8 cellular contexts compared by ENCODE assay signal in genomic region chr7:152823397-152823980, GRCh38.
DNase-seq lines count a peak whose midpoint lies in the region; ATAC-seq and TF ChIP-seq lines count a peak whose summit lies in the region.
"Not testable (repeated sequence)": the region's sequence is repeated elsewhere in the genome, so short reads cannot be mapped to it uniquely, and the experiment has no call there.

No MANE protein-coding gene starts in this region.

- CTCF ChIA-PET in HCT116 (lab: Charles Lee), result not testable (repeated sequence)

- H3K27ac Mint-ChIP-seq in naive thymus-derived CD8-positive, alpha-beta T cell; type B pancreatic cell: not testable (repeated sequence)

- H4K20me1 ChIP-seq in HCT116 (ENCODE audit: insufficient read depth), result not testable (repeated sequence)

- not testable (repeated sequence) for H3K4me3 ChIP-seq in HCT116 (replicated peaks in 1 of 2; ENCODE audit: low read depth in 1 of 2, low read length in 2 of 2); NB4 (ENCODE audit: low read depth, low read length)

- POLR2A ChIA-PET in HCT116 (lab: Charles Lee); naive thymus-derived CD8-positive, alpha-beta T cell (lab: Charles Lee): not testable (repeated sequence)

- H3K27ac ChIP-seq in HCT116 (ENCODE audit: low read depth, low read length), result not testable (repeated sequence)

- DNase-seq in EH (ENCODE audit: low read depth), result peak; percentile 21
- not testable (repeated sequence) for DNase-seq in HCT116 (ENCODE audit: low read depth, low spot score); type B pancreatic cell (ENCODE audit: extremely low spot score, unreplicated experiment)
- DNase-seq in NB4 (ENCODE audit: low read depth), result peak; percentile 43
- DNase-seq in RPMI8226, result peak; percentile 7
- peak; percentile 45 for DNase-seq in astrocyte of the hippocampus (ENCODE audit: low read depth, low spot score)
- peak; percentile 34 for DNase-seq in glomerular visceral epithelial cell (ENCODE audit: extremely low spot score)
- peak in 4 of 10 donors; percentile 4 to 24 (median 14) for DNase-seq in naive thymus-derived CD8-positive, alpha-beta T cell

- BruUV-seq in HCT116 (replicated peaks; lab: Mats Ljungman, UMichigan), result not testable (repeated sequence)

- H3K27me3 Mint-ChIP-seq in naive thymus-derived CD8-positive, alpha-beta T cell; type B pancreatic cell: not testable (repeated sequence)

- not testable (repeated sequence) for H3K27me3 ChIP-seq in HCT116 (ENCODE audit: insufficient read depth, low read length)

- not testable (repeated sequence) for H3K4me1 ChIP-seq in HCT116 (ENCODE audit: control insufficient read depth in 1 of 2, insufficient read depth in 2 of 2, low read length in 2 of 2)

- RAD21 ChIA-PET in HCT116 (lab: Charles Lee; ENCODE audit: low non-redundant PET in 1 of 2, low total read pairs in 2 of 2, uncharacterized antibody in 2 of 2, unreplicated experiment in 2 of 2), result not testable (repeated sequence)

- peak; percentile 82 for ATAC-seq in HCT116
- ATAC-seq in naive thymus-derived CD8-positive, alpha-beta T cell, result peak; percentile 70 to 74

- not testable (repeated sequence) for H3K36me3 ChIP-seq in HCT116 (ENCODE audit: control insufficient read depth in 1 of 2, insufficient read depth in 2 of 2, low read length in 2 of 2)

- H3K79me2 ChIP-seq in HCT116 (ENCODE audit: insufficient read depth, low read length), result not testable (repeated sequence)

- peak; percentile 12 to 54 (median 43); a peak in 5 of 6 replicates for TF ChIP-seq CTCF in HCT116 (IDR thresholded peaks at IDR 0.05 in 2 of 3, conservative IDR thresholded peaks at IDR 0.05 in 1 of 3; ENCODE audit: borderline replicate concordance in 1 of 3, insufficient read depth in 1 of 3, low read depth in 2 of 3, low read length in 2 of 3)
- TF ChIP-seq CTCF in NB4 (IDR thresholded peaks at IDR 0.05; ENCODE audit: low read depth, low read length), result peak; percentile 43
- peak; percentile 71 for TF ChIP-seq CTCF in type B pancreatic cell (conservative IDR thresholded peaks at IDR 0.05)

- H2AFZ ChIP-seq in HCT116 (ENCODE audit: low read depth, low read length, poor library complexity, severe bottlenecking), result not testable (repeated sequence)

- not testable (repeated sequence) for H3K9me3 ChIP-seq in HCT116 (ENCODE audit: control insufficient read depth in 1 of 2, insufficient read depth in 1 of 2, low read depth in 1 of 2, low read length in 2 of 2)

- TF ChIP-seq RAD21 in HCT116 (IDR thresholded peaks at IDR 0.05; ENCODE audit: low read depth), result peak; percentile 53

- H3K9ac ChIP-seq in HCT116 (ENCODE audit: low read length), result not testable (repeated sequence)

- H3K4me3 Mint-ChIP-seq in naive thymus-derived CD8-positive, alpha-beta T cell; type B pancreatic cell: not testable (repeated sequence)

- not testable (repeated sequence) for H3K9me2 ChIP-seq in HCT116 (ENCODE audit: insufficient read depth)

- H3K9me3 Mint-ChIP-seq in naive thymus-derived CD8-positive, alpha-beta T cell; type B pancreatic cell: not testable (repeated sequence)

- not testable (repeated sequence) for H3K4me2 ChIP-seq in HCT116 (ENCODE audit: low read length)

- H3K4me1 Mint-ChIP-seq in naive thymus-derived CD8-positive, alpha-beta T cell; type B pancreatic cell (ENCODE audit: unreplicated experiment): not testable (repeated sequence)

- intact Hi-C loops in HCT116 (cut with micrococcal nuclease), result loop anchor here (2.0 to 10.0 kb wide), 3 partner anchors 111 to 669 kb away; no protein-coding TSS in a partner anchor

- not testable (repeated sequence) for TF ChIP-seq POLR2A in HCT116 (IDR thresholded peaks at IDR 0.05; ENCODE audit: borderline replicate concordance, extremely low read depth, insufficient read depth, insufficient read length); NB4 (IDR thresholded peaks at IDR 0.05; ENCODE audit: extremely low read depth, insufficient read length)

- H3K36me3 Mint-ChIP-seq in naive thymus-derived CD8-positive, alpha-beta T cell, result peaks cover 0 to 24% (median 0%) of the 10 kb centered on the region in 3 donors
- not testable (repeated sequence) for H3K36me3 Mint-ChIP-seq in type B pancreatic cell
